ENCODE assay signal across 14 cellular contexts in the genomic region with DNA sequence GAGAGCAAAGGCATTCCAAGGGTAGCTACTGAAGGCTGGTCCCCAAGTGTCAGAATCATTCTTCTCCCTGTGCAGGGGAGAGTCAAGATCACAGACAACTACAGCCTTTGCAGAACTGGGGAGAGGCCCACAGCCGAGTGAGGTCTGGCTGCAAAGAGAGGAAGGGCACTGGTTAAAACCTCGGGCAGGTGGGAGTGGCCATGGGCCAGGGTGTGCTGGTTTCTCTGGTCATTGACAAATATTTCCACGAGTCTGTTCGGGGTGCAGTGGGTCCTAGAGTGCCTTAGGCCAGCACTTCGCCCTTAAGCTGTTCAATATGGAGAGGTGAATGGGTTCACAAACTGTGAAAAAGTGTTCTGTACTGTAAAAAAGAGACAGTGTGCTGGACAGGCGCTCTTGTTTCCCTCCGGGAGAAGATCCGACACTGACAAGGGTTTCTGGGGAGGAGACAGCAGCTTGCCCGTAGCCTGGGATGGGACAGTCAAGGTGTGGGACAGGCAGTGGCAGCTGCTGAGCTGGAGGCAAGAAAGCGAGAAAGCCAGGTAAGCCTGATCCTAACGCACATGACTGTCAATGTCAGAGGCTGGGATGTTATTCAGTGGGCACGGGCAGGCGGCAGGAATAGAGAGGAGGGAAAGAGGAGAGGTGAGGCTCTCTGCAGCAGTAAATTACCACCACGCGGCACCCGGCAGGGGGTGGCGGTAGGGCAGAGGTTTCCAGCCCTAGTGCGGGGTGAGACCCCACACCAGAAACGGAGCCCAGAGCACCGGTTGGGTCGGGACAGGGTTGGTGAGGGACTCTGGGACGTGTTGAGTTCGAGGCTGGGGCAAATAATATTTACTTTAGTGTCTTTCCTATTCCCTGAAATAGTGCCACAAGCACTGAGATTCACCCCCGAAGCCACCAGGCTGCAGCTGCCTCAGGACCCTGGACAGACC. TPM values are rescaled to one million over a fixed set of nuclear protein-coding genes. Genes with fewer than 3 reads are reported as not detected.
DNase-seq lines count a peak whose midpoint lies in the region; ATAC-seq and TF ChIP-seq lines count a peak whose summit lies in the region.
"Had no signal": no experiment of that assay in that cellular context is flagged by ENCODE, and none has a peak within 500 bp of the region (broad histone marks: within the 10 kb centered on the region; RNA-seq: fewer than 3 reads in every experiment).

No MANE protein-coding gene starts in this region.

- H3K36me3 ChIP-seq in left ventricle myocardium inferior (no peaks in the 10 kb centered on the region), right atrium auricular region (no peaks in the 10 kb centered on the region), thymus (ENCODE audit: control insufficient read depth, insufficient read depth) (no peaks in the 10 kb centered on the region)
- H3K36me3 ChIP-seq: stomach had no signal

- intact Hi-C loops in left ventricle myocardium inferior (cut with micrococcal nuclease) = loop anchor here (10.0 kb wide), 1 partner anchor 401 kb away; no protein-coding TSS in a partner anchor

- H3K4me3 ChIP-seq in left ventricle myocardium inferior = peak overlapping the region; percentile 71
- no peak overlapping the region for H3K4me3 ChIP-seq in right atrium auricular region
- peak overlapping the region; percentile 70 for H3K4me3 ChIP-seq in thymus (ENCODE audit: low read length)

- H3K27me3 ChIP-seq in left ventricle myocardium inferior (ENCODE audit: low read depth) (peaks cover 98% of the 10 kb centered on the region), right atrium auricular region (peaks cover 8 to 12% of the 10 kb centered on the region in 2 donors), thymus (ENCODE audit: control insufficient read depth, insufficient read depth) (peaks cover 3% of the 10 kb centered on the region)

- POLR2A ChIA-PET in T-cell (lab: Charles Lee) = no interaction called here

- H3K9me3 Mint-ChIP-seq in T-cell (no peaks in the 10 kb centered on the region), memory B cell (no peaks in the 10 kb centered on the region)
- H3K9me3 Mint-ChIP-seq: activated CD4-positive, alpha-beta memory T cell treated with anti-CD3 and anti-CD28 coated beads for 36 hours; activated naive CD4-positive, alpha-beta T cell treated with anti-CD3 and anti-CD28 coated beads, Interleukin-2, amount 50 U/mL, for 72 hours had no signal

- DNase-seq in left ventricle myocardium inferior (peak; percentile 8), right atrium auricular region (ENCODE audit: low spot score) (no peak), T-cell (no peak), memory B cell (ENCODE audit: low spot score in 2 of 2) (no peak)
- DNase-seq in stimulated activated CD4-positive, alpha-beta T cell treated with anti-CD3 and anti-CD28 coated beads, Interleukin-15, amount 100 ng/mL, for 24 hours = no peak
- DNase-seq in stimulated activated CD4-positive, alpha-beta T cell treated with anti-CD3 and anti-CD28 coated beads, Interleukin-4, amount 100 ng/mL, for 1 hour = no peak

- H3K27me3 Mint-ChIP-seq in T-cell (peaks cover 40 to 56% of the 10 kb centered on the region in 2 donors), memory B cell (peaks cover 21% of the 10 kb centered on the region)

- H3K9me3 ChIP-seq in left ventricle myocardium inferior (replicated peaks) (no peaks in the 10 kb centered on the region), right atrium auricular region (no peaks in the 10 kb centered on the region), thymus (ENCODE audit: control insufficient read depth) (no peaks in the 10 kb centered on the region)
- H3K9me3 ChIP-seq: stomach had no signal

- 87% methylated on average over 24 of the region's 24 CpGs for WGBS in thymus

- ATAC-seq in T-cell (replicated peaks in 1 of 4) (no peak), memory B cell (ENCODE audit: low read depth) (no peak), HG03196 (IDR thresholded peaks at IDR 0.05; ENCODE audit: unreplicated experiment) (no peak)

- H3K4me3 Mint-ChIP-seq in T-cell (peak overlapping the region in 2 of 3 donors; percentile 39 to 77), memory B cell (peak overlapping the region; percentile 71)
- H3K4me3 Mint-ChIP-seq: activated CD4-positive, alpha-beta memory T cell treated with anti-CD3 and anti-CD28 coated beads for 36 hours had no signal

- H3K4me1 Mint-ChIP-seq in T-cell (peaks cover 9 to 24% (median 11%) of the 10 kb centered on the region in 3 donors), memory B cell (peaks cover 16% of the 10 kb centered on the region)

- H3K27ac Mint-ChIP-seq in T-cell = peak overlapping the region in 1 of 2 donors; percentile 57
- no peak overlapping the region for H3K27ac Mint-ChIP-seq in memory B cell
- H3K27ac Mint-ChIP-seq: activated CD4-positive, alpha-beta memory T cell treated with anti-CD3 and anti-CD28 coated beads for 36 hours; activated naive CD4-positive, alpha-beta T cell treated with anti-CD3 and anti-CD28 coated beads, Interleukin-2, amount 50 U/mL, for 72 hours had no signal

- H3K27ac ChIP-seq in left ventricle myocardium inferior (replicated peaks) (no peak overlapping the region), right atrium auricular region (no peak overlapping the region), thymus (ENCODE audit: low read depth) (no peak overlapping the region)
- H3K27ac ChIP-seq: stomach had no signal

- CTCF ChIA-PET in T-cell (lab: Charles Lee) = interaction anchor here (0.5 to 0.6 kb wide), 3 partner anchors 215 to 377 kb away, joined by 3 to 4 read pairs (median 3); no protein-coding TSS in a partner anchor

- H3K36me3 Mint-ChIP-seq in T-cell = no peaks in the 10 kb centered on the region
- H3K36me3 Mint-ChIP-seq in memory B cell = no peaks in the 10 kb centered on the region
- H3K36me3 Mint-ChIP-seq: activated CD4-positive, alpha-beta memory T cell treated with anti-CD3 and anti-CD28 coated beads for 36 hours; activated naive CD4-positive, alpha-beta T cell treated with anti-CD3 and anti-CD28 coated beads, Interleukin-2, amount 50 U/mL, for 72 hours had no signal

- H3K4me1 ChIP-seq in left ventricle myocardium inferior = peaks cover 26% of the 10 kb centered on the region
- H3K4me1 ChIP-seq in right atrium auricular region = peaks cover 0 to 24% of the 10 kb centered on the region in 2 donors
- peaks cover 12% of the 10 kb centered on the region for H3K4me1 ChIP-seq in thymus (ENCODE audit: control insufficient read depth, insufficient read depth, low read length)

- TF ChIP-seq CTCF in left ventricle myocardium inferior (IDR thresholded peaks at IDR 0.05; ENCODE audit: borderline replicate concordance) = no peak
- TF ChIP-seq CTCF in right atrium auricular region (IDR thresholded peaks at IDR 0.05) = no peak

RNA-seq across cellular contexts. Expression of a gene that starts 2.0 kb away (rescaled TPM):
- total RNA-seq in left ventricle myocardium inferior (3.0 TPM), right atrium auricular region (1 to 10 TPM in 1 of 2 donors, under 1 TPM in 1; 0.82 to 1.1 TPM), T-cell (1 to 10 TPM in 1 of 5 donors, not detected in 4; 1.1 TPM)
- 2.3 TPM for polyA plus RNA-seq in thymus
- total RNA-seq: OCI-LY7; T-helper 2 cell treated with Interferon-gamma antibody and Interleukin-4, amounts not matched to agents 100 ng/mL and 5 ng/mL, for 36 hours had no signal
- polyA plus RNA-seq: BJ had no signal

RNA-seq across cellular contexts. Expression of a gene that starts 37.3 kb away (rescaled TPM):
- 17.0 TPM for total RNA-seq in left ventricle myocardium inferior
- total RNA-seq in right atrium auricular region = 10 to 100 TPM; 19.6 to 22.1 TPM
- 10 to 100 TPM; 55.0 to 70.9 (median 61.4) TPM for total RNA-seq in T-cell
- 16.3 TPM for polyA plus RNA-seq in thymus

Comparison
In these comparisons a context has a peak if more than half of its experiments do, and no peak if none do; other contexts are left out.
1. H3K4me3 ChIP-seq: peak in left ventricle myocardium inferior (single experiment) and thymus (single experiment); none in right atrium auricular region (0 of 2).